Comparison of ENCODE assay signal across 8 cellular contexts in genomic region chr15:52529289-52529929, GRCh38. TPM values are rescaled to one million over a fixed set of nuclear protein-coding genes. Genes with fewer than 3 reads are reported as not detected.
DNase-seq lines count a peak whose midpoint lies in the region; ATAC-seq and TF ChIP-seq lines count a peak whose summit lies in the region.

No MANE protein-coding gene starts in this region.

- TF ChIP-seq CTCF in BE2C (IDR thresholded peaks at IDR 0.05; ENCODE audit: low read depth, low read length) (no peak), Peyer's patch (IDR thresholded peaks at IDR 0.05) (no peak), astrocyte of the spinal cord (IDR thresholded peaks at IDR 0.05; ENCODE audit: low read depth, low read length) (no peak)

- in situ Hi-C loops in astrocyte of the spinal cord (cut with HindIII; ENCODE audit: low sequenced_read_pairs), result no loop called here

- H3K9me3 ChIP-seq in BE2C (no peaks in the 10 kb centered on the region), Peyer's patch (no peaks in the 10 kb centered on the region)

- TF ChIP-seq POLR2A in Peyer's patch (IDR thresholded peaks at IDR 0.05), result no peak

- no peaks in the 10 kb centered on the region for H3K4me1 ChIP-seq in BE2C
- peaks cover 0 to 21% (median 2%) of the 10 kb centered on the region in 4 donors for H3K4me1 ChIP-seq in Peyer's patch

- H3K27me3 ChIP-seq in BE2C, result peaks cover 16% of the 10 kb centered on the region
- H3K27me3 ChIP-seq in Peyer's patch, result peaks cover 0 to 4% of the 10 kb centered on the region in 2 donors

- no peak for DNase-seq in BE2C
- peak in 2 of 3 donors; percentile 25 to 57 for DNase-seq in Peyer's patch
- DNase-seq in astrocyte of the spinal cord (ENCODE audit: low read depth, low spot score), result peak; percentile 21
- peak; percentile 56 for DNase-seq in left kidney (ENCODE audit: low read depth, low spot score)
- DNase-seq in stimulated activated CD4-positive, alpha-beta T cell treated with anti-CD3 and anti-CD28 coated beads, TNF-alpha, amount 100 ng/mL, for 24 hours (ENCODE audit: low read depth in 3 of 3), result peak; percentile 2 to 21 (median 4)
- DNase-seq in hepatic stellate cell (ENCODE audit: low spot score), result no peak

- peak; percentile 2 for ATAC-seq in GM21529 (IDR thresholded peaks at IDR 0.05; ENCODE audit: unreplicated experiment)
- ATAC-seq in HG02759 (IDR thresholded peaks at IDR 0.05; ENCODE audit: unreplicated experiment), result no peak

- H3K4me3 ChIP-seq in BE2C (ENCODE audit: low read depth, low read length) (peak overlapping the region; percentile 76), Peyer's patch (peak overlapping the region; percentile 70 to 86 (median 76)), astrocyte of the spinal cord (ENCODE audit: low read depth, low read length) (peak overlapping the region; percentile 62)

- H3K36me3 ChIP-seq in BE2C (no peaks in the 10 kb centered on the region), Peyer's patch (no peaks in the 10 kb centered on the region)

- peak overlapping the region; percentile 69 to 92 (median 83) for H3K27ac ChIP-seq in Peyer's patch

RNA-seq across cellular contexts. Expression of gene MYO5A, which starts 0.7 kb away (rescaled TPM):
- polyA plus RNA-seq in BE2C (2012; ENCODE audit: insufficient read depth, insufficient read length, low read depth), result 6.4 TPM
- total RNA-seq in Peyer's patch, result 10 to 100 TPM in 2 of 4 donors, 1 to 10 TPM in 2; 8.9 to 65.2 (median 12.7) TPM

RNA-seq across cellular contexts. Expression of gene ARPP19, which starts 39.4 kb away (rescaled TPM):
- polyA plus RNA-seq in BE2C (2012; ENCODE audit: insufficient read depth, insufficient read length, low read depth), result 73.9 TPM
- total RNA-seq in Peyer's patch, result 100 to 1,000 TPM in 1 of 4 donors, 10 to 100 TPM in 3; 37.7 to 106 (median 63.7) TPM

Comparison
In these comparisons a context has a peak if more than half of its experiments do, and no peak if none do; other contexts are left out.
1. DNase-seq: peak in Peyer's patch (2 of 3), astrocyte of the spinal cord (single experiment), left kidney (single experiment) and stimulated activated CD4-positive, alpha-beta T cell treated with anti-CD3 and anti-CD28 coated beads, TNF-alpha, amount 100 ng/mL, for 24 hours (3 of 3); none in BE2C (single experiment) and hepatic stellate cell (single experiment).
2. Peak in every context shown above with its lines, with median percentiles within 50 percentile points of each other: H3K4me3 ChIP-seq.